ENCODE assay signal across 27 cellular contexts in genomic region chr7:154907651-154908620, GRCh38.
DNase-seq lines count a peak whose midpoint lies in the region; TF ChIP-seq lines count a peak whose summit lies in the region.
"Had no signal": no experiment of that assay in that cellular context is flagged by ENCODE, and none has a peak within 500 bp of the region (broad histone marks: within the 10 kb centered on the region; RNA-seq: fewer than 3 reads in every experiment).

No MANE protein-coding gene starts in this region.

- DNase-seq in T-helper 2 cell treated with Interferon-gamma antibody and Interleukin-4, amounts not matched to agents 5 μg/mL and 100 μg/mL, for 36 hours (ENCODE audit: low spot score), result no peak
- DNase-seq in T-helper 2 cell (no peak), chondrocyte (ENCODE audit: low spot score) (peak; percentile 62), posterior vena cava (ENCODE audit: low spot score) (peak; percentile 53), AG20443 (ENCODE audit: low spot score) (no peak), NCI-H2081 (lab: John Stamatoyannopoulos, UW) (no peak), MCF 10A (ENCODE audit: unreplicated experiment) (no peak)
- DNase-seq in Jurkat, Clone E6-1 (ENCODE audit: low read depth, low spot score), result peak; percentile 52
- DNase-seq: activated CD4-positive, alpha-beta T cell treated with anti-CD3 and anti-CD28 coated beads for 1 hour; activated naive CD4-positive, alpha-beta T cell treated with anti-CD3 and anti-CD28 coated beads, Interleukin-2, amount 50 U/mL, for 16 hours; activated T-cell treated with anti-CD3 and anti-CD28 coated beads, Interleukin-2, amount 50 U/mL, for 4 hours; anterior cingulate cortex; DMS53; endodermal cell; esophagus squamous epithelium; foreskin melanocyte; Karpas-422; left cardiac atrium; NCI-H1048; NCI-H187; NCI-H526 treated with DMSO at 0.1 percent for 48 hours; nucleus accumbens; SJCRH30; T-helper 1 cell had no signal

- H3K4me3 ChIP-seq in Jurkat, Clone E6-1 (ENCODE audit: low read length), result peak overlapping the region; percentile 34
- H3K4me3 ChIP-seq: A549, esophagus squamous epithelium, SJCRH30 had no signal

- H3K27ac Mint-ChIP-seq in T-helper 2 cell treated with Interferon-gamma antibody and Interleukin-4, amounts not matched to agents 5 μg/mL and 100 μg/mL, for 36 hours, result no peak overlapping the region
- H3K27ac Mint-ChIP-seq in chondrocyte (ENCODE audit: unreplicated experiment) (no peak overlapping the region), MCF 10A (ENCODE audit: low read depth, unreplicated experiment) (no peak overlapping the region)
- H3K27ac Mint-ChIP-seq: endodermal cell; memory B cell; stimulated activated naive CD8-positive, alpha-beta T cell treated with anti-CD3 and anti-CD28 coated beads, Interleukin-15, Interleukin-2, amounts not matched to agents 100 ng/mL and 50 ng/mL, for 24 hours had no signal

- H3K4me1 Mint-ChIP-seq in T-helper 2 cell treated with Interferon-gamma antibody and Interleukin-4, amounts not matched to agents 5 μg/mL and 100 μg/mL, for 36 hours (ENCODE audit: low read depth), result no peaks in the 10 kb centered on the region
- H3K4me1 Mint-ChIP-seq in chondrocyte (ENCODE audit: low read depth), result no peaks in the 10 kb centered on the region
- no peaks in the 10 kb centered on the region for H3K4me1 Mint-ChIP-seq in MCF 10A (ENCODE audit: insufficient read depth, unreplicated experiment)
- H3K4me1 Mint-ChIP-seq: memory B cell had no signal

- no peaks in the 10 kb centered on the region for H3K9me3 Mint-ChIP-seq in T-helper 2 cell treated with Interferon-gamma antibody and Interleukin-4, amounts not matched to agents 5 μg/mL and 100 μg/mL, for 36 hours
- peaks cover 13% of the 10 kb centered on the region for H3K9me3 Mint-ChIP-seq in chondrocyte (ENCODE audit: low read depth)
- H3K9me3 Mint-ChIP-seq in MCF 10A (ENCODE audit: unreplicated experiment), result peaks cover 9% of the 10 kb centered on the region
- H3K9me3 Mint-ChIP-seq: stimulated activated naive CD8-positive, alpha-beta T cell treated with anti-CD3 and anti-CD28 coated beads, Interleukin-15, Interleukin-2, amounts not matched to agents 100 ng/mL and 50 ng/mL, for 24 hours had no signal

- BruUV-seq in MCF 10A (replicated peaks; lab: Mats Ljungman, UMichigan), result no TSS peak

- peak overlapping the region; percentile 4 for H3K4me3 Mint-ChIP-seq in T-helper 2 cell treated with Interferon-gamma antibody and Interleukin-4, amounts not matched to agents 5 μg/mL and 100 μg/mL, for 36 hours
- no peak overlapping the region for H3K4me3 Mint-ChIP-seq in chondrocyte (ENCODE audit: unreplicated experiment)
- H3K4me3 Mint-ChIP-seq in MCF 10A (ENCODE audit: unreplicated experiment), result no peak overlapping the region
- H3K4me3 Mint-ChIP-seq: activated T-cell treated with anti-CD3 and anti-CD28 coated beads, Interleukin-2, amount 50 U/mL, for 4 hours; endodermal cell; memory B cell; stimulated activated naive CD8-positive, alpha-beta T cell treated with anti-CD3 and anti-CD28 coated beads, Interleukin-15, Interleukin-2, amounts not matched to agents 100 ng/mL and 50 ng/mL, for 24 hours had no signal

- CTCF ChIA-PET in MCF 10A (lab: Yijun Ruan, JAX), result interaction anchor here (0.5 to 1.3 kb wide), 7 partner anchors 13 to 861 kb away, joined by 3 to 8 read pairs (median 3); no protein-coding TSS in a partner anchor

- TF ChIP-seq CTCF in chondrocyte (IDR thresholded peaks at IDR 0.05) (no peak), MCF 10A (IDR thresholded peaks at IDR 0.05; ENCODE audit: unreplicated experiment) (no peak)

- H3K36me3 Mint-ChIP-seq in T-helper 2 cell treated with Interferon-gamma antibody and Interleukin-4, amounts not matched to agents 5 μg/mL and 100 μg/mL, for 36 hours (ENCODE audit: low read depth), result no peaks in the 10 kb centered on the region
- H3K36me3 Mint-ChIP-seq in chondrocyte (ENCODE audit: low read depth) (no peaks in the 10 kb centered on the region), MCF 10A (ENCODE audit: insufficient read depth, unreplicated experiment) (no peaks in the 10 kb centered on the region)

- no peaks in the 10 kb centered on the region for H3K27me3 Mint-ChIP-seq in T-helper 2 cell treated with Interferon-gamma antibody and Interleukin-4, amounts not matched to agents 5 μg/mL and 100 μg/mL, for 36 hours (ENCODE audit: low read depth)
- peaks cover 5% of the 10 kb centered on the region for H3K27me3 Mint-ChIP-seq in chondrocyte (ENCODE audit: low read depth)
- H3K27me3 Mint-ChIP-seq in MCF 10A (ENCODE audit: insufficient read depth, unreplicated experiment), result no peaks in the 10 kb centered on the region

- POLR2A ChIA-PET in MCF 10A (lab: Yijun Ruan, JAX), result no interaction called here

- intact Hi-C loops in posterior vena cava (cut with DNase I), result no loop called here
- intact Hi-C loops in MCF 10A (cut with micrococcal nuclease), result no loop called here

Comparison
In these comparisons a context has a peak if more than half of its experiments do, and no peak if none do; other contexts are left out.
1. DNase-seq: peak in Jurkat, Clone E6-1 (single experiment), chondrocyte (single experiment) and posterior vena cava (single experiment); none in T-helper 2 cell treated with Interferon-gamma antibody and Interleukin-4, amounts not matched to agents 5 μg/mL and 100 μg/mL, for 36 hours (single experiment), T-helper 2 cell (0 of 5), AG20443 (single experiment), NCI-H2081 (0 of 2) and MCF 10A (single experiment).